In genomic region chr6:4575724-4576123, GRCh38 we compare ENCODE assay signal across 23 cellular contexts.
DNase-seq lines count a peak whose midpoint lies in the region; ATAC-seq and TF ChIP-seq lines count a peak whose summit lies in the region.
"Had no signal": no experiment of that assay in that cellular context is flagged by ENCODE, and none has a peak within 500 bp of the region (broad histone marks: within the 10 kb centered on the region; RNA-seq: fewer than 3 reads in every experiment).

No MANE protein-coding gene starts in this region.

- peak overlapping the region; percentile 73 for H2BK15ac ChIP-seq in mesenchymal stem cell (ENCODE audit: low read depth, poor library complexity, severe bottlenecking)

- no peak overlapping the region for H3K14ac ChIP-seq in mesenchymal stem cell (ENCODE audit: low read length in 2 of 2)

- no peak for TF ChIP-seq CTCF in HEK293 (tag by site-specific recombination; IDR thresholded peaks at IDR 0.05)
- TF ChIP-seq CTCF in brain microvascular endothelial cell (IDR thresholded peaks at IDR 0.05; ENCODE audit: low read depth, low read length, missing control alignments) = no peak
- TF ChIP-seq CTCF in right lobe of liver (IDR thresholded peaks at IDR 0.05) = no peak

- H3K4ac ChIP-seq in mesenchymal stem cell (ENCODE audit: low read depth in 1 of 2, low read length in 2 of 2) = peak overlapping the region; percentile 2 to 13

- peak; percentile 45 for DNase-seq in Daoy (ENCODE audit: low read depth)
- DNase-seq in brain microvascular endothelial cell = peak; percentile 27
- peak; percentile 54 for DNase-seq in mesenchymal stem cell
- DNase-seq in right lobe of liver = no peak
- DNase-seq in putamen (ENCODE audit: low spot score) = no peak
- DNase-seq: activated CD4-positive, alpha-beta T cell treated with anti-CD3 and anti-CD28 coated beads, Interleukin-2, amount 50 U/mL, for 48 hours; activated CD4-positive, CD25-positive, alpha-beta regulatory T cell; activated naive CD4-positive, alpha-beta T cell treated with anti-CD3 and anti-CD28 coated beads, Interleukin-2, amount 50 U/mL, for 16 hours; amygdala; CD4-positive, alpha-beta memory T cell; dermis blood vessel endothelial cell; GF-D8; naive thymus-derived CD4-positive, alpha-beta T cell; NCI-H2081; NCI-H446; NCI-H774; pancreas; RPMI8226; stimulated activated CD4-positive, alpha-beta T cell treated with anti-CD3 and anti-CD28 coated beads, Interleukin-2, amount 100 ng/mL, for 24 hours; tibial artery had no signal

- WGBS in mesenchymal stem cell = 77% methylated on average over 5 of the region's 5 CpGs
- WGBS in right lobe of liver (ENCODE audit: insufficient coverage, low coverage, low lambda C conversion rate, missing lambda C conversion rate) = 76% methylated on average over 5 of the region's 5 CpGs

- POLR2A ChIA-PET in HEK293 (lab: Yijun Ruan, JAX) = no interaction called here

- H2BK5ac ChIP-seq in mesenchymal stem cell (ENCODE audit: low read depth, low read length, poor library complexity, severe bottlenecking) = no peak overlapping the region

- peak overlapping the region; percentile 59 to 73 for H3K18ac ChIP-seq in mesenchymal stem cell (ENCODE audit: low read depth in 1 of 2, low read length in 2 of 2)

- H3K23ac ChIP-seq in mesenchymal stem cell (ENCODE audit: low read length in 2 of 2) = no peak overlapping the region

- no peak overlapping the region for H2AK5ac ChIP-seq in mesenchymal stem cell (ENCODE audit: low read length, severe bottlenecking)

- H2AFZ ChIP-seq in mesenchymal stem cell (ENCODE audit: low read depth, low read length) = peak overlapping the region; percentile 54

- intact Hi-C loops in right lobe of liver (cut with DNase I) = no loop called here

- no peak overlapping the region for H3K9ac ChIP-seq in mesenchymal stem cell (ENCODE audit: low read length)

- H3K4me3 ChIP-seq in HEK293 (ENCODE audit: low read depth, low read length) (no peak overlapping the region), brain microvascular endothelial cell (ENCODE audit: low read depth, low read length) (no peak overlapping the region), mesenchymal stem cell (ENCODE audit: insufficient read depth in 1 of 2, low read depth in 1 of 2, low read length in 2 of 2) (no peak overlapping the region), right lobe of liver (no peak overlapping the region)
- H3K4me3 ChIP-seq: pancreas, tibial artery had no signal

- CTCF ChIA-PET in HEK293 (lab: Yijun Ruan, JAX) = no interaction called here

- peak overlapping the region; percentile 75 to 76 for H2BK12ac ChIP-seq in mesenchymal stem cell (ENCODE audit: low read length in 2 of 2)

- H3K27ac ChIP-seq in HEK293 (ENCODE audit: extremely low read depth, low read depth, low read length) = no peak overlapping the region
- H3K27ac ChIP-seq in brain microvascular endothelial cell = no peak overlapping the region
- no peak overlapping the region for H3K27ac ChIP-seq in mesenchymal stem cell (ENCODE audit: low read length, poor library complexity, severe bottlenecking)
- no peak overlapping the region for H3K27ac ChIP-seq in right lobe of liver
- H3K27ac ChIP-seq: pancreas, tibial artery had no signal

- H3K4me2 ChIP-seq in mesenchymal stem cell (ENCODE audit: low read length, poor library complexity, severe bottlenecking) = no peak overlapping the region

- no peaks in the 10 kb centered on the region; the same call in 1 of the 2 replicates for H3K9me3 ChIP-seq in HEK293 (ENCODE audit: control insufficient read depth, insufficient read depth, low read depth, low read length)
- H3K9me3 ChIP-seq in mesenchymal stem cell (ENCODE audit: control insufficient read depth, low read length) = peaks cover 13% of the 10 kb centered on the region
- peaks cover 0 to 4% (median 0%) of the 10 kb centered on the region in 4 donors for H3K9me3 ChIP-seq in right lobe of liver

- H3K79me1 ChIP-seq in mesenchymal stem cell (replicated peaks; ENCODE audit: low read length, poor library complexity, severe bottlenecking) = no peaks in the 10 kb centered on the region

- TF ChIP-seq POLR2A in right lobe of liver (IDR thresholded peaks at IDR 0.05) = no peak

- peak overlapping the region; percentile 71 for H2BK120ac ChIP-seq in mesenchymal stem cell (ENCODE audit: low read depth, low read length)

- H4K91ac ChIP-seq in mesenchymal stem cell (ENCODE audit: low read length) = peak overlapping the region; percentile 11

- H3K27me3 ChIP-seq in brain microvascular endothelial cell (replicated peaks) (no peaks in the 10 kb centered on the region), mesenchymal stem cell (ENCODE audit: control insufficient read depth in 1 of 2, insufficient read depth in 1 of 2, low read length in 2 of 2) (no peaks in the 10 kb centered on the region), right lobe of liver (no peaks in the 10 kb centered on the region)
- H3K27me3 ChIP-seq: pancreas, tibial artery had no signal

- H3K36me3 ChIP-seq in HEK293 (ENCODE audit: control insufficient read depth in 2 of 2, insufficient read depth in 1 of 2, low read length in 2 of 2) = no peaks in the 10 kb centered on the region
- no peaks in the 10 kb centered on the region for H3K36me3 ChIP-seq in brain microvascular endothelial cell (replicated peaks)
- no peaks in the 10 kb centered on the region for H3K36me3 ChIP-seq in mesenchymal stem cell (ENCODE audit: control insufficient read depth in 1 of 2, insufficient read depth in 2 of 2, low read depth in 1 of 2, low read length in 2 of 2)
- no peaks in the 10 kb centered on the region for H3K36me3 ChIP-seq in right lobe of liver
- H3K36me3 ChIP-seq: pancreas had no signal

- no peak for ATAC-seq in right lobe of liver
- no peak for ATAC-seq in HG02610 (IDR thresholded peaks at IDR 0.05; ENCODE audit: unreplicated experiment)
- no peak for ATAC-seq in GM18861 (IDR thresholded peaks at IDR 0.05; ENCODE audit: unreplicated experiment)
- ATAC-seq: naive thymus-derived CD4-positive, alpha-beta T cell; pancreas had no signal

- H3K4me1 ChIP-seq in HEK293 (ENCODE audit: control insufficient read depth, insufficient read depth, low read length) (no peaks in the 10 kb centered on the region), mesenchymal stem cell (ENCODE audit: control insufficient read depth, insufficient read depth, low read depth, low read length) (no peaks in the 10 kb centered on the region), right lobe of liver (no peaks in the 10 kb centered on the region)
- H3K4me1 ChIP-seq: pancreas had no signal

- H4K8ac ChIP-seq in mesenchymal stem cell (ENCODE audit: low read length) = peak overlapping the region; percentile 85

- in situ Hi-C loops in brain microvascular endothelial cell (cut with HindIII; ENCODE audit: low pct_ligation_motif_present, low sequenced_read_pairs) = no loop called here

TF ChIP-seq in HEK293, 187 proteins besides CTCF, POLR2A, EP300 and RAD21 (continues in another document):
- TF ChIP-seq ZNF785 (tag by site-specific recombination; IDR thresholded peaks at IDR 0.05) (no peak), BCL11A (tag by site-specific recombination; IDR thresholded peaks at IDR 0.05; ENCODE audit: low read depth) (no peak), EGR2 (tag by site-specific recombination; IDR thresholded peaks at IDR 0.05; ENCODE audit: low read depth) (peak; percentile 33; the same call in 1 of the 2 replicates), ZNF530 (tag by site-specific recombination; IDR thresholded peaks at IDR 0.05; ENCODE audit: low read depth) (no peak), ZNF16 (tag by site-specific recombination; IDR thresholded peaks at IDR 0.05; ENCODE audit: low read depth) (no peak), ZNF658 (tag by site-specific recombination; IDR thresholded peaks at IDR 0.05) (no peak), ZBTB11 (tag by site-specific recombination; conservative IDR thresholded peaks at IDR 0.05; ENCODE audit: low read depth) (no peak), ZNF341 (tag by site-specific recombination; IDR thresholded peaks at IDR 0.05; ENCODE audit: low read depth) (peak; percentile 14; the same call in 1 of the 2 replicates), ZNF580 (tag by site-specific recombination; IDR thresholded peaks at IDR 0.05) (no peak), ZNF677 (tag by site-specific recombination; IDR thresholded peaks at IDR 0.05) (no peak), REPIN1 (tag by site-specific recombination; IDR thresholded peaks at IDR 0.05; ENCODE audit: low read depth) (no peak), ZNF391 (tag by site-specific recombination; IDR thresholded peaks at IDR 0.05; ENCODE audit: borderline replicate concordance, low read depth) (no peak), ZNF24 (tag by site-specific recombination; IDR thresholded peaks at IDR 0.05) (no peak)

Comparison
In these comparisons a context has a peak if more than half of its experiments do, and no peak if none do; other contexts are left out.
1. DNase-seq: peak in Daoy (single experiment), brain microvascular endothelial cell (single experiment) and mesenchymal stem cell (single experiment); none in right lobe of liver (0 of 3) and putamen (single experiment).